ENCODE assay signal across 15 cellular contexts in genomic region chr5:106964102-106964501, GRCh38.
DNase-seq lines count a peak whose midpoint lies in the region; ATAC-seq, FAIRE-seq and TF ChIP-seq lines count a peak whose summit lies in the region.
"Had no signal": no experiment of that assay in that cellular context is flagged by ENCODE, and none has a peak within 500 bp of the region (broad histone marks: within the 10 kb centered on the region; RNA-seq: fewer than 3 reads in every experiment).

No MANE protein-coding gene starts in this region.

- H3K36me3 ChIP-seq in astrocyte (ENCODE audit: insufficient read depth, low read length): no peaks in the 10 kb centered on the region
- H3K36me3 ChIP-seq: esophagus muscularis mucosa had no signal

- WGBS in A549 (ENCODE audit: missing lambda C conversion rate): 16% methylated on average over 1 of the region's 1 CpG

- H3K4me1 ChIP-seq in A549 (peaks cover 23% of the 10 kb centered on the region; the same call in 2 of the 3 replicates), astrocyte (ENCODE audit: insufficient read depth, low read length) (no peaks in the 10 kb centered on the region)
- H3K4me1 ChIP-seq: esophagus muscularis mucosa had no signal

- no peak for TF ChIP-seq EP300 in A549 (IDR thresholded peaks at IDR 0.05)

- H3K27me3 ChIP-seq in astrocyte (ENCODE audit: insufficient read depth, low read length): no peaks in the 10 kb centered on the region
- H3K27me3 ChIP-seq: esophagus muscularis mucosa had no signal

- TF ChIP-seq POLR2A in A549 (IDR thresholded peaks at IDR 0.05; ENCODE audit: low read length): no peak

- H3K36me3 Mint-ChIP-seq in astrocyte (ENCODE audit: low read depth, unreplicated experiment) (no peaks in the 10 kb centered on the region), mesothelial cell of epicardium (no peaks in the 10 kb centered on the region)

- H3K9me3 Mint-ChIP-seq in astrocyte (ENCODE audit: unreplicated experiment): no peaks in the 10 kb centered on the region
- peaks cover 3% of the 10 kb centered on the region for H3K9me3 Mint-ChIP-seq in mesothelial cell of epicardium

- no peak overlapping the region for H3K27ac Mint-ChIP-seq in astrocyte (ENCODE audit: unreplicated experiment)
- H3K27ac Mint-ChIP-seq in mesothelial cell of epicardium: no peak overlapping the region
- H3K27ac Mint-ChIP-seq: WTC11 had no signal

- no peak for TF ChIP-seq RAD21 in A549 (conservative IDR thresholded peaks at IDR 0.05 in 1 of 2, IDR thresholded peaks at IDR 0.05 in 1 of 2)

- no peak overlapping the region for H2AFZ ChIP-seq in astrocyte (ENCODE audit: low read depth, low read length)

- no peaks in the 10 kb centered on the region for H3K79me2 ChIP-seq in astrocyte (ENCODE audit: insufficient read depth, low read length)

- TF ChIP-seq CTCF in A549 (IDR thresholded peaks at IDR 0.05) (no peak), astrocyte (IDR thresholded peaks at IDR 0.05; ENCODE audit: insufficient read depth, low read depth, low read length) (no peak), foreskin fibroblast (IDR thresholded peaks at IDR 0.05; ENCODE audit: low read depth, low read length) (no peak), mesothelial cell of epicardium (IDR thresholded peaks at IDR 0.05; ENCODE audit: unreplicated experiment) (no peak)

- no peak overlapping the region for H3K4me3 Mint-ChIP-seq in astrocyte (ENCODE audit: unreplicated experiment)
- no peak overlapping the region for H3K4me3 Mint-ChIP-seq in mesothelial cell of epicardium
- H3K4me3 Mint-ChIP-seq: WTC11 had no signal

- POLR2A ChIA-PET in A549 (lab: Yijun Ruan, JAX): no interaction called here

- peak in 1 of 2 experiments; percentile 43 for DNase-seq in A549 (ENCODE audit: low read depth in 1 of 2, low spot score in 1 of 2)
- DNase-seq in astrocyte (ENCODE audit: low read depth): peak; percentile 63
- peak; percentile 12 to 58 for DNase-seq in foreskin fibroblast
- DNase-seq in NCI-H524 treated with DMSO at 0.1 percent for 48 hours (lab: John Stamatoyannopoulos, UW): no peak
- DNase-seq in NCI-H510A treated with DMSO at 0.1 percent for 48 hours (lab: John Stamatoyannopoulos, UW): no peak
- DNase-seq in mesothelial cell of epicardium (ENCODE audit: low spot score in 2 of 2, unreplicated experiment in 2 of 2): no peak
- DNase-seq: Caco-2, caudate nucleus, NCI-H1092 treated with DMSO at 0.1 percent for 48 hours, NCI-H345, occipital lobe had no signal

- peak; percentile 47 to 69; a peak in 3 of 6 replicates for ATAC-seq in A549
- ATAC-seq in HG03139 (IDR thresholded peaks at IDR 0.05; ENCODE audit: unreplicated experiment): peak; percentile 63
- ATAC-seq in HG03521 (IDR thresholded peaks at IDR 0.05; ENCODE audit: unreplicated experiment): no peak
- ATAC-seq: WTC11 had no signal

- H3K4me2 ChIP-seq in A549 (peak overlapping the region; percentile 23; the same call in 2 of the 3 replicates), astrocyte (ENCODE audit: low read length) (no peak overlapping the region)

- no peak overlapping the region for H3K4me3 ChIP-seq in A549
- H3K4me3 ChIP-seq in astrocyte (ENCODE audit: insufficient read depth, low read depth, low read length): no peak overlapping the region
- no peak overlapping the region for H3K4me3 ChIP-seq in foreskin fibroblast (ENCODE audit: low read depth in 1 of 2, low read length in 2 of 2)
- H3K4me3 ChIP-seq: esophagus muscularis mucosa had no signal

- no peak overlapping the region for H3K9ac ChIP-seq in astrocyte (ENCODE audit: low read length)

- FAIRE-seq in A549 (lab: Jason Lieb, UNC): no peak
- no peak for FAIRE-seq in astrocyte (lab: Jason Lieb, UNC)

- H4K20me1 ChIP-seq in astrocyte (ENCODE audit: insufficient read depth, low read length): no peaks in the 10 kb centered on the region

- H3K9me3 ChIP-seq in A549 (no peaks in the 10 kb centered on the region), astrocyte (ENCODE audit: insufficient read depth, low read depth, low read length) (no peaks in the 10 kb centered on the region)
- H3K9me3 ChIP-seq: Caco-2, esophagus muscularis mucosa had no signal

- no peak overlapping the region for H3K27ac ChIP-seq in A549
- no peak overlapping the region for H3K27ac ChIP-seq in astrocyte (ENCODE audit: low read depth, low read length)
- H3K27ac ChIP-seq: esophagus muscularis mucosa had no signal

- CTCF ChIA-PET in A549 (lab: Yijun Ruan, JAX): no interaction called here

- H3K27me3 Mint-ChIP-seq in astrocyte (ENCODE audit: low read depth, unreplicated experiment) (no peaks in the 10 kb centered on the region), mesothelial cell of epicardium (ENCODE audit: low read depth) (no peaks in the 10 kb centered on the region)

- H3K4me1 Mint-ChIP-seq in astrocyte (ENCODE audit: low read depth, unreplicated experiment) (peaks cover 4% of the 10 kb centered on the region), mesothelial cell of epicardium (peaks cover 14% of the 10 kb centered on the region)

TF ChIP-seq in A549, 52 proteins besides CTCF, POLR2A, EP300 and RAD21:
- TF ChIP-seq FOSL2 (IDR thresholded peaks at IDR 0.05) (no peak), FOSL2 (CRISPR knock-in tag; IDR thresholded peaks at IDR 0.05) (0 out of 2 replicates have a peak, but pooled peaks have one; percentile 29), PHF8 (IDR thresholded peaks at IDR 0.05; ENCODE audit: borderline replicate concordance, low read depth) (no peak), HES2 (IDR thresholded peaks at IDR 0.05) (no peak)

Comparison
In these comparisons a context has a peak if more than half of its experiments do, and no peak if none do; other contexts are left out.
1. DNase-seq: peak in astrocyte (single experiment) and foreskin fibroblast (2 of 2); none in NCI-H524 treated with DMSO at 0.1 percent for 48 hours (single experiment), NCI-H510A treated with DMSO at 0.1 percent for 48 hours (single experiment) and mesothelial cell of epicardium (0 of 2).